Comparison of ENCODE assay signal across 8 cellular contexts in the genomic region with DNA sequence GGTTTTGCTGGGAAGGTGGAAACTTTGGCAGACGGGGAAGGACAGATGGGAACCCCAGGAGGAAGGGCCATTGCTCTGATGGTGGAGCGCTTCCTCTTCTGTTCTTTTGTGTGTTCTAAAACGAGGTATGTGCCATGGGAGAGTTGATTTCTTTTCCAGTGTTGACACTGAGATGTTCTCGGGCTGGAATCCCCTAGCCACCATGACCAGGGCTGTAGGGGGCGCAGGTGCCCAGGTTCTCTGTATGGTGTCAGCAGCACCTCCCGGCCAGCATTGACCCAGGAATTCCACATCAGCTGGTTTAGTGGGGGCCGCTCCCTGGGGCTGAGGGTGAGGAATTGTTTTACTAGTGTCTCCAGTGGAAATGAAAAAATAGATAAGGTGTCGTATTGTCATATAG. TPM values are rescaled to one million over a fixed set of nuclear protein-coding genes. Genes with fewer than 3 reads are reported as not detected.
DNase-seq lines count a peak whose midpoint lies in the region; ATAC-seq and TF ChIP-seq lines count a peak whose summit lies in the region.

No MANE protein-coding gene starts in this region.

- H3K4me3 Mint-ChIP-seq in activated naive CD4-positive, alpha-beta T cell treated with anti-CD3 and anti-CD28 coated beads for 36 hours, result no peak overlapping the region

- H3K27me3 Mint-ChIP-seq in activated naive CD4-positive, alpha-beta T cell treated with anti-CD3 and anti-CD28 coated beads for 36 hours (ENCODE audit: low read depth), result no peaks in the 10 kb centered on the region

- no peaks in the 10 kb centered on the region for H3K36me3 Mint-ChIP-seq in activated naive CD4-positive, alpha-beta T cell treated with anti-CD3 and anti-CD28 coated beads for 36 hours (ENCODE audit: low read depth)

- H3K4me3 ChIP-seq in NT2/D1 (ENCODE audit: insufficient read length, low read depth), result no peak overlapping the region
- peak overlapping the region; percentile 69 to 72 for H3K4me3 ChIP-seq in stomach smooth muscle (ENCODE audit: low read length in 2 of 2)

- no peak for ATAC-seq in HG03460 (IDR thresholded peaks at IDR 0.05; ENCODE audit: unreplicated experiment)

- peaks cover 2% of the 10 kb centered on the region for H3K27me3 ChIP-seq in NT2/D1 (ENCODE audit: insufficient read depth, insufficient read length)
- H3K27me3 ChIP-seq in stomach smooth muscle (ENCODE audit: control insufficient read depth in 1 of 2, insufficient read depth in 2 of 2, low read length in 2 of 2), result no peaks in the 10 kb centered on the region

- H3K36me3 ChIP-seq in NT2/D1 (ENCODE audit: insufficient read depth, insufficient read length, low read length) (no peaks in the 10 kb centered on the region), stomach smooth muscle (ENCODE audit: control insufficient read depth in 2 of 2, insufficient read depth in 2 of 2, low read length in 2 of 2) (no peaks in the 10 kb centered on the region)

- H3K9ac ChIP-seq in NT2/D1 (ENCODE audit: insufficient read length, low read depth) (peak overlapping the region; percentile 68), stomach smooth muscle (ENCODE audit: low read length in 2 of 2) (no peak overlapping the region)

- no peak for DNase-seq in activated naive CD4-positive, alpha-beta T cell treated with anti-CD3 and anti-CD28 coated beads for 36 hours
- no peak for DNase-seq in activated naive CD4-positive, alpha-beta T cell treated with Interleukin-2 at 50 U/mL for 16 hours
- no peak for DNase-seq in NT2/D1 (ENCODE audit: low read depth, low spot score)
- peak; percentile 45 to 51 for DNase-seq in erythroblast (lab: John Stamatoyannopoulos, UW)
- DNase-seq in Ammon's horn (ENCODE audit: low spot score), result no peak
- DNase-seq in NCI-H2029 (lab: John Stamatoyannopoulos, UW), result no peak

- no peak for TF ChIP-seq POLR2A in erythroblast (IDR thresholded peaks at IDR 0.05; ENCODE audit: low read length)

- H3K4me1 Mint-ChIP-seq in activated naive CD4-positive, alpha-beta T cell treated with anti-CD3 and anti-CD28 coated beads for 36 hours (ENCODE audit: low read depth), result peaks cover 17% of the 10 kb centered on the region

- no peaks in the 10 kb centered on the region for H3K9me3 Mint-ChIP-seq in activated naive CD4-positive, alpha-beta T cell treated with anti-CD3 and anti-CD28 coated beads for 36 hours

- CTCF ChIA-PET in activated naive CD4-positive, alpha-beta T cell treated with anti-CD3 and anti-CD28 coated beads for 36 hours (lab: Charles Lee), result interaction anchor here (0.9 to 4.6 kb wide), 11 partner anchors 19 to 227 kb away, joined by 3 to 47 read pairs (median 3); no protein-coding TSS in a partner anchor

- peak overlapping the region; percentile 6 for H3K27ac ChIP-seq in stomach smooth muscle (ENCODE audit: low read length)

- intact Hi-C loops in activated naive CD4-positive, alpha-beta T cell treated with anti-CD3 and anti-CD28 coated beads for 36 hours (cut with micrococcal nuclease), result no loop called here

- H3K4me1 ChIP-seq in NT2/D1 (ENCODE audit: insufficient read depth, insufficient read length) (peaks cover 26% of the 10 kb centered on the region), stomach smooth muscle (ENCODE audit: control insufficient read depth, insufficient read depth, low read length) (peaks cover 13% of the 10 kb centered on the region)

- peaks cover 4% of the 10 kb centered on the region; the same call in 1 of the 2 replicates for H3K9me3 ChIP-seq in NT2/D1 (ENCODE audit: insufficient read depth, low read length)
- H3K9me3 ChIP-seq in stomach smooth muscle (ENCODE audit: control insufficient read depth in 2 of 2, low read length in 2 of 2), result no peaks in the 10 kb centered on the region

- peak overlapping the region; percentile 1 for H3K27ac Mint-ChIP-seq in activated naive CD4-positive, alpha-beta T cell treated with anti-CD3 and anti-CD28 coated beads for 36 hours

RNA-seq across cellular contexts. Expression of a gene that starts 34.3 kb away (rescaled TPM):
- 10 to 100 TPM; 37.0 to 40.6 TPM for total RNA-seq in activated naive CD4-positive, alpha-beta T cell treated with anti-CD3 and anti-CD28 coated beads for 36 hours

Comparison
In these comparisons a context has a peak if more than half of its experiments do, and no peak if none do; other contexts are left out.
1. DNase-seq: peak in erythroblast (2 of 2); none in activated naive CD4-positive, alpha-beta T cell treated with anti-CD3 and anti-CD28 coated beads for 36 hours (single experiment), activated naive CD4-positive, alpha-beta T cell treated with Interleukin-2 at 50 U/mL for 16 hours (single experiment), NT2/D1 (single experiment), Ammon's horn (single experiment) and NCI-H2029 (single experiment).